In genomic region chr19:2561895-2562294, GRCh38 we compare ENCODE assay signal across 8 cellular contexts.
A peak's percentile ranks its signal among the peaks of the same experiment; 100 is the strongest.
DNase-seq lines count a peak whose midpoint lies in the region; ATAC-seq and TF ChIP-seq lines count a peak whose summit lies in the region.

No MANE protein-coding gene starts in this region.

- peaks cover 0 to 1% (median 0%) of the 10 kb centered on the region in 7 donors for H3K9me3 Mint-ChIP-seq in CD14-positive monocyte
- H3K9me3 Mint-ChIP-seq in naive thymus-derived CD8-positive, alpha-beta T cell, result peaks cover 0 to 2% (median 0%) of the 10 kb centered on the region in 9 donors

- H3K4me1 Mint-ChIP-seq in CD14-positive monocyte, result peaks cover 17% of the 10 kb centered on the region
- peaks cover 5 to 24% (median 19%) of the 10 kb centered on the region in 4 donors for H3K4me1 Mint-ChIP-seq in naive thymus-derived CD8-positive, alpha-beta T cell

- POLR2A ChIA-PET in naive thymus-derived CD8-positive, alpha-beta T cell (lab: Charles Lee), result interaction anchor here (0.5 to 3.0 kb wide), 19 partner anchors 10 to 293 kb away, joined by 3 to 95 read pairs (median 5); partner anchors contain the start of gene GADD45B

- H3K36me3 Mint-ChIP-seq in CD14-positive monocyte, result peaks cover 0 to 2% of the 10 kb centered on the region in 2 donors
- H3K36me3 Mint-ChIP-seq in naive thymus-derived CD8-positive, alpha-beta T cell, result no peaks in the 10 kb centered on the region

- intact Hi-C loops in CD14-positive monocyte (cut with micrococcal nuclease), result no loop called here

- H3K27me3 Mint-ChIP-seq in CD14-positive monocyte (ENCODE audit: low read depth in 3 of 3), result peaks cover 8 to 15% (median 12%) of the 10 kb centered on the region in 3 donors
- no peaks in the 10 kb centered on the region for H3K27me3 Mint-ChIP-seq in naive thymus-derived CD8-positive, alpha-beta T cell

- no peak for TF ChIP-seq CTCF in CD14-positive monocyte (IDR thresholded peaks at IDR 0.05)

- ATAC-seq in GM19455 (IDR thresholded peaks at IDR 0.05; ENCODE audit: unreplicated experiment) (peak; percentile 53), HG03571 (IDR thresholded peaks at IDR 0.05; ENCODE audit: unreplicated experiment) (peak; percentile 86)
- ATAC-seq in naive thymus-derived CD8-positive, alpha-beta T cell, result peak; percentile 94 to 98

- peak; percentile 56 for DNase-seq in CD14-positive monocyte (ENCODE audit: low spot score)
- DNase-seq in activated T-cell treated with anti-CD3 and anti-CD28 coated beads, Interleukin-2, amount 50 U/mL, for 1 hour, result peak; percentile 74
- DNase-seq in naive thymus-derived CD8-positive, alpha-beta T cell, result peak; percentile 42 to 82 (median 66)
- no peak for DNase-seq in GM03348 (ENCODE audit: low spot score)
- DNase-seq in T1000 (lab: John Stamatoyannopoulos, UW), result no peak
- no peak for DNase-seq in SW 1271 (lab: John Stamatoyannopoulos, UW)

- peak overlapping the region; percentile 87 to 93 for H3K4me3 Mint-ChIP-seq in CD14-positive monocyte
- H3K4me3 Mint-ChIP-seq in naive thymus-derived CD8-positive, alpha-beta T cell, result peak overlapping the region; percentile 92 to 97 (median 96)

- H3K27ac Mint-ChIP-seq in CD14-positive monocyte, result peak overlapping the region in 6 of 7 donors; percentile 46 to 87 (median 74)
- peak overlapping the region; percentile 95 to 99 (median 98) for H3K27ac Mint-ChIP-seq in naive thymus-derived CD8-positive, alpha-beta T cell

Comparison
In these comparisons a context has a peak if more than half of its experiments do, and no peak if none do; other contexts are left out.
1. DNase-seq: peak in CD14-positive monocyte (single experiment), activated T-cell treated with anti-CD3 and anti-CD28 coated beads, Interleukin-2, amount 50 U/mL, for 1 hour (single experiment) and naive thymus-derived CD8-positive, alpha-beta T cell (10 of 10); none in GM03348 (single experiment), T1000 (single experiment) and SW 1271 (0 of 2).
2. Peak in every context shown above with its lines, with median percentiles within 50 percentile points of each other: ATAC-seq.